In the genomic region with DNA sequence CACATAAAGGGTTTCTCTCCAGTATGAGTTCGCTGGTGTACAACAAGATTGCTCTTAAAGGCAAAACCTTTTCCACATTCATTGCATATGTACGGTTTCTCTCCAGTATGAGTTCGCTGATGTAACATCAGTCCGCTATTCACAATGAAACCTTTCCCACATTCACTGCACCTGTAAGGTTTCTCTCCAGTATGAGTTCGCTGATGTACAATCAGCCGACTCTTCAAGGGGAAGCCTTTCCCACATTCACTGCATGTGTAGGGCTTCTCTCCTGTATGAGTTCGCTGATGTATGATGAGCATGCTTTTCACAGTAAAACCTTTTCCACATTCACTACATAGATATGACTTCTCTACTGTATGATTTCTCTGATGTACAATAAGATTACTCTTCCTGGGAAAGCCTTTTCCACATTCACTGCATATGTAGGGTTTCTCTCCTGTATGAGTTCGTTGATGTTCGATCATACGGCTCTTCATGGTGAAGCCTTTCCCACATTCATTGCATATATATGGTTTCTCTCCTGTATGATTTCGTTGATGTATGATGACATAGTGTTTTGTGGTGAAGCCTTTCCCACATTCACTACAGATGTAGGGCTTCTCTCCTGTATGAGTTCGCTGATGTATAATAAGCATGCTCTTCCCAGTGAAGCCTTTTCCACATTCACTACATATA, we compare ENCODE assay signal across 19 cellular contexts. TPM values are rescaled to one million over a fixed set of nuclear protein-coding genes. Genes with fewer than 3 reads are reported as not detected.
A peak's percentile ranks its signal among the peaks of the same experiment; 100 is the strongest.
DNase-seq lines count a peak whose midpoint lies in the region; ATAC-seq, FAIRE-seq and TF ChIP-seq lines count a peak whose summit lies in the region.
"Had no signal": no experiment of that assay in that cellular context is flagged by ENCODE, and none has a peak within 500 bp of the region (broad histone marks: within the 10 kb centered on the region; RNA-seq: fewer than 3 reads in every experiment).

No MANE protein-coding gene starts in this region.

- peaks cover 42% of the 10 kb centered on the region for H3K9me3 Mint-ChIP-seq in activated naive CD4-positive, alpha-beta T cell treated with anti-CD3 and anti-CD28 coated beads, Interleukin-2, amount 50 U/mL, for 24 hours
- H3K9me3 Mint-ChIP-seq in activated naive CD4-positive, alpha-beta T cell treated with anti-CD3 and anti-CD28 coated beads, Interleukin-2, amount 10 ng/mL, durations not matched to agents 7 days and 5 days: peaks cover 69% of the 10 kb centered on the region
- peaks cover 73% of the 10 kb centered on the region for H3K9me3 Mint-ChIP-seq in astrocyte (ENCODE audit: unreplicated experiment)
- H3K9me3 Mint-ChIP-seq in type B pancreatic cell: peaks cover 34% of the 10 kb centered on the region

- peak overlapping the region; percentile 47 for H3K4me3 Mint-ChIP-seq in activated naive CD4-positive, alpha-beta T cell treated with anti-CD3 and anti-CD28 coated beads, Interleukin-2, amount 50 U/mL, for 24 hours
- H3K4me3 Mint-ChIP-seq in activated naive CD4-positive, alpha-beta T cell treated with anti-CD3 and anti-CD28 coated beads, Interleukin-2, amount 10 ng/mL, durations not matched to agents 7 days and 5 days: no peak overlapping the region
- H3K4me3 Mint-ChIP-seq in astrocyte (ENCODE audit: unreplicated experiment): no peak overlapping the region
- H3K4me3 Mint-ChIP-seq in type B pancreatic cell: no peak overlapping the region
- H3K4me3 Mint-ChIP-seq: activated CD4-positive, alpha-beta T cell treated with anti-CD3 and anti-CD28 coated beads, Interleukin-2, amount 10 ng/mL, durations not matched to agents 7 days and 5 days; CD4-positive, alpha-beta T cell; nephron had no signal

- no peaks in the 10 kb centered on the region for H3K27me3 Mint-ChIP-seq in activated naive CD4-positive, alpha-beta T cell treated with anti-CD3 and anti-CD28 coated beads, Interleukin-2, amount 50 U/mL, for 24 hours
- H3K27me3 Mint-ChIP-seq in activated naive CD4-positive, alpha-beta T cell treated with anti-CD3 and anti-CD28 coated beads, Interleukin-2, amount 10 ng/mL, durations not matched to agents 7 days and 5 days: no peaks in the 10 kb centered on the region
- H3K27me3 Mint-ChIP-seq in astrocyte (ENCODE audit: low read depth, unreplicated experiment) (no peaks in the 10 kb centered on the region), type B pancreatic cell (no peaks in the 10 kb centered on the region)
- H3K27me3 Mint-ChIP-seq: activated CD4-positive, alpha-beta T cell treated with anti-CD3 and anti-CD28 coated beads, Interleukin-2, amount 10 ng/mL, durations not matched to agents 7 days and 5 days; CD4-positive, alpha-beta T cell had no signal

- FAIRE-seq in astrocyte (lab: Jason Lieb, UNC) (peak; percentile 34), D721Med (lab: Jason Lieb, UNC) (no peak)
- FAIRE-seq: TTC549 had no signal

- H3K4me1 ChIP-seq in astrocyte (ENCODE audit: insufficient read depth, low read length) (no peaks in the 10 kb centered on the region), foreskin keratinocyte (no peaks in the 10 kb centered on the region)
- H3K4me1 ChIP-seq: breast epithelium, left lung had no signal

- no peaks in the 10 kb centered on the region for H3K79me2 ChIP-seq in astrocyte (ENCODE audit: insufficient read depth, low read length)

- H3K36me3 Mint-ChIP-seq in activated naive CD4-positive, alpha-beta T cell treated with anti-CD3 and anti-CD28 coated beads, Interleukin-2, amount 50 U/mL, for 24 hours: peaks cover 68% of the 10 kb centered on the region
- H3K36me3 Mint-ChIP-seq in activated naive CD4-positive, alpha-beta T cell treated with anti-CD3 and anti-CD28 coated beads, Interleukin-2, amount 10 ng/mL, durations not matched to agents 7 days and 5 days: peaks cover 86% of the 10 kb centered on the region
- H3K36me3 Mint-ChIP-seq in astrocyte (ENCODE audit: low read depth, unreplicated experiment): peaks cover 79% of the 10 kb centered on the region
- peaks cover 76% of the 10 kb centered on the region for H3K36me3 Mint-ChIP-seq in type B pancreatic cell

- no peak for DNase-seq in activated naive CD4-positive, alpha-beta T cell treated with anti-CD3 and anti-CD28 coated beads, Interleukin-2, amount 10 ng/mL, durations not matched to agents 7 days and 5 days
- peak; percentile 21 for DNase-seq in astrocyte (ENCODE audit: low read depth)
- DNase-seq in foreskin keratinocyte: peak; percentile 18 to 23
- DNase-seq in type B pancreatic cell (ENCODE audit: extremely low spot score, unreplicated experiment): no peak
- DNase-seq in D721Med (ENCODE audit: insufficient read length, low spot score): no peak
- DNase-seq in C1 segment of cervical spinal cord (lab: John Stamatoyannopoulos, UW): no peak
- DNase-seq: activated CD4-positive, alpha-beta T cell treated with anti-CD3 and anti-CD28 coated beads, Interleukin-2, amount 10 ng/mL, durations not matched to agents 7 days and 5 days; CD4-positive, alpha-beta T cell; GF-D8; left lung; NCI-H2107; NCI-H748 treated with DMSO at 0.1 percent for 48 hours; stimulated activated naive CD8-positive, alpha-beta T cell treated with anti-CD3 and anti-CD28 coated beads, Interleukin-15, Interleukin-2, amounts not matched to agents 100 U/mL and 50 U/mL, for 24 hours had no signal

- H3K36me3 ChIP-seq in astrocyte (ENCODE audit: insufficient read depth, low read length): peaks cover 54% of the 10 kb centered on the region

- no peak for ATAC-seq in foreskin keratinocyte
- no peak for ATAC-seq in GM19452 (IDR thresholded peaks at IDR 0.05; ENCODE audit: unreplicated experiment)
- ATAC-seq: activated naive CD4-positive, alpha-beta T cell treated with anti-CD3 and anti-CD28 coated beads, Interleukin-2, amount 50 U/mL, for 72 hours; left lung; stimulated activated naive CD8-positive, alpha-beta T cell treated with anti-CD3 and anti-CD28 coated beads, Interleukin-15, Interleukin-2, amounts not matched to agents 100 U/mL and 50 U/mL, for 24 hours had no signal

- peaks cover 63% of the 10 kb centered on the region for H3K9me3 ChIP-seq in astrocyte (ENCODE audit: insufficient read depth, low read depth, low read length)

- H2AFZ ChIP-seq in astrocyte (ENCODE audit: low read depth, low read length): no peak overlapping the region

- H3K27ac ChIP-seq in astrocyte (ENCODE audit: low read depth, low read length) (no peak overlapping the region), foreskin keratinocyte (no peak overlapping the region)
- H3K27ac ChIP-seq: breast epithelium, left lung had no signal

- TF ChIP-seq CTCF in astrocyte (IDR thresholded peaks at IDR 0.05; ENCODE audit: insufficient read depth, low read depth, low read length) (no peak), foreskin keratinocyte (conservative IDR thresholded peaks at IDR 0.05) (no peak), type B pancreatic cell (conservative IDR thresholded peaks at IDR 0.05) (no peak), D721Med (IDR thresholded peaks at IDR 0.05; ENCODE audit: insufficient read depth, missing control alignments) (no peak)

- H3K4me2 ChIP-seq in astrocyte (ENCODE audit: low read length): no peak overlapping the region

- no peak overlapping the region for H3K9ac ChIP-seq in astrocyte (ENCODE audit: low read length)

- H4K20me1 ChIP-seq in astrocyte (ENCODE audit: insufficient read depth, low read length): no peaks in the 10 kb centered on the region

- no peak overlapping the region for H3K4me3 ChIP-seq in astrocyte (ENCODE audit: insufficient read depth, low read depth, low read length)
- H3K4me3 ChIP-seq: left lung had no signal

- H3K27me3 ChIP-seq in astrocyte (ENCODE audit: insufficient read depth, low read length) (no peaks in the 10 kb centered on the region), foreskin keratinocyte (no peaks in the 10 kb centered on the region)
- H3K27me3 ChIP-seq: breast epithelium, left lung had no signal

- CTCF ChIA-PET in activated naive CD4-positive, alpha-beta T cell treated with anti-CD3 and anti-CD28 coated beads, Interleukin-2, amount 10 ng/mL, durations not matched to agents 7 days and 5 days (lab: Charles Lee): no interaction called here

- no peaks in the 10 kb centered on the region for H3K4me1 Mint-ChIP-seq in activated naive CD4-positive, alpha-beta T cell treated with anti-CD3 and anti-CD28 coated beads, Interleukin-2, amount 50 U/mL, for 24 hours
- H3K4me1 Mint-ChIP-seq in activated naive CD4-positive, alpha-beta T cell treated with anti-CD3 and anti-CD28 coated beads, Interleukin-2, amount 10 ng/mL, durations not matched to agents 7 days and 5 days: peaks cover 6% of the 10 kb centered on the region
- H3K4me1 Mint-ChIP-seq in astrocyte (ENCODE audit: low read depth, unreplicated experiment): peaks cover 3% of the 10 kb centered on the region
- H3K4me1 Mint-ChIP-seq in type B pancreatic cell (ENCODE audit: unreplicated experiment): no peaks in the 10 kb centered on the region
- H3K4me1 Mint-ChIP-seq: nephron had no signal

- H3K27ac Mint-ChIP-seq in activated naive CD4-positive, alpha-beta T cell treated with anti-CD3 and anti-CD28 coated beads, Interleukin-2, amount 50 U/mL, for 24 hours: no peak overlapping the region
- H3K27ac Mint-ChIP-seq in activated naive CD4-positive, alpha-beta T cell treated with anti-CD3 and anti-CD28 coated beads, Interleukin-2, amount 10 ng/mL, durations not matched to agents 7 days and 5 days: no peak overlapping the region
- H3K27ac Mint-ChIP-seq in astrocyte (ENCODE audit: unreplicated experiment) (no peak overlapping the region), type B pancreatic cell (peak overlapping the region; percentile 23)
- H3K27ac Mint-ChIP-seq: activated CD4-positive, alpha-beta T cell treated with anti-CD3 and anti-CD28 coated beads, Interleukin-2, amount 10 ng/mL, durations not matched to agents 7 days and 5 days; activated naive CD4-positive, alpha-beta T cell treated with anti-CD3 and anti-CD28 coated beads, Interleukin-2, amount 50 U/mL, for 72 hours; CD4-positive, alpha-beta T cell; nephron had no signal

RNA-seq across cellular contexts. Expression of gene ZNF614, which starts 6.0 kb away (rescaled TPM):
- total RNA-seq in astrocyte (9.9 and 11.4 TPM in 2 replicates), foreskin keratinocyte (8.1 and 9.0 TPM in 2 replicates), type B pancreatic cell (ENCODE audit: low replicate concordance) (10.4 and 14.0 TPM in 2 replicates)
- polyA plus RNA-seq in foreskin keratinocyte: 1.9 and 2.0 TPM in 2 replicates

RNA-seq across cellular contexts. Expression of gene ZNF432, which starts 14.4 kb away (rescaled TPM):
- total RNA-seq in astrocyte (17.7 and 22.9 TPM in 2 replicates), foreskin keratinocyte (4.9 and 6.1 TPM in 2 replicates), type B pancreatic cell (ENCODE audit: low replicate concordance) (12.7 and 19.1 TPM in 2 replicates)
- polyA plus RNA-seq in foreskin keratinocyte: 1.2 and 1.4 TPM in 2 replicates

RNA-seq across cellular contexts. Expression of gene ZNF615, which starts 26.2 kb away (rescaled TPM):
- total RNA-seq in astrocyte (4.7 and 5.8 TPM in 2 replicates), foreskin keratinocyte (5.4 and 5.6 TPM in 2 replicates), type B pancreatic cell (ENCODE audit: low replicate concordance) (10.6 and 14.2 TPM in 2 replicates)
- 1.1 TPM in 2 replicates for polyA plus RNA-seq in foreskin keratinocyte

RNA-seq across cellular contexts. Expression of gene ZNF350, which starts 47.5 kb away (rescaled TPM):
- total RNA-seq in astrocyte: 8.6 and 9.5 TPM in 2 replicates
- 4.1 and 4.4 TPM in 2 replicates for total RNA-seq in foreskin keratinocyte
- polyA plus RNA-seq in foreskin keratinocyte: 1.9 and 2.1 TPM in 2 replicates
- total RNA-seq in type B pancreatic cell (ENCODE audit: low replicate concordance): 10.4 and 14.2 TPM in 2 replicates

Comparison
In these comparisons a context has a peak if more than half of its experiments do, and no peak if none do; other contexts are left out.
1. DNase-seq: peak in astrocyte (single experiment) and foreskin keratinocyte (2 of 2); none in activated naive CD4-positive, alpha-beta T cell treated with anti-CD3 and anti-CD28 coated beads, Interleukin-2, amount 10 ng/mL, durations not matched to agents 7 days and 5 days (single experiment), type B pancreatic cell (single experiment), D721Med (single experiment) and C1 segment of cervical spinal cord (0 of 14).